ENCODE assay signal across 20 cellular contexts in genomic region chr6:150527100-150527499, GRCh38.
DNase-seq lines count a peak whose midpoint lies in the region; ATAC-seq and TF ChIP-seq lines count a peak whose summit lies in the region.
"Had no signal": no experiment of that assay in that cellular context is flagged by ENCODE, and none has a peak within 500 bp of the region (broad histone marks: within the 10 kb centered on the region; RNA-seq: fewer than 3 reads in every experiment).

No MANE protein-coding gene starts in this region.

- no peak overlapping the region for H3K4me3 Mint-ChIP-seq in MCF 10A (ENCODE audit: unreplicated experiment)
- H3K4me3 Mint-ChIP-seq in mesothelial cell of epicardium, result no peak overlapping the region

- POLR2A ChIA-PET in MCF 10A (lab: Yijun Ruan, JAX), result no interaction called here

- no peak for TF ChIP-seq POLR2A in breast epithelium (IDR thresholded peaks at IDR 0.05)

- H3K4me1 ChIP-seq in breast epithelium (no peaks in the 10 kb centered on the region), aorta (ENCODE audit: control insufficient read depth in 1 of 2, insufficient read depth in 2 of 2, low read length in 2 of 2) (peaks cover 0 to 2% of the 10 kb centered on the region in 2 donors)

- BruUV-seq in MCF 10A (replicated peaks; lab: Mats Ljungman, UMichigan), result no TSS peak

- TF ChIP-seq CTCF in MCF 10A (IDR thresholded peaks at IDR 0.05; ENCODE audit: unreplicated experiment) (no peak), breast epithelium (IDR thresholded peaks at IDR 0.05) (no peak), astrocyte of the spinal cord (IDR thresholded peaks at IDR 0.05; ENCODE audit: low read depth, low read length) (no peak), mesothelial cell of epicardium (IDR thresholded peaks at IDR 0.05; ENCODE audit: unreplicated experiment) (no peak)

- in situ Hi-C loops in astrocyte of the spinal cord (cut with HindIII; ENCODE audit: low sequenced_read_pairs), result no loop called here

- H3K4me3 ChIP-seq in breast epithelium (no peak overlapping the region), astrocyte of the spinal cord (ENCODE audit: low read depth, low read length) (no peak overlapping the region), aorta (ENCODE audit: low read length in 2 of 2) (no peak overlapping the region)
- H3K4me3 ChIP-seq: gastroesophageal sphincter had no signal

- H3K27ac Mint-ChIP-seq in MCF 10A (ENCODE audit: low read depth, unreplicated experiment) (no peak overlapping the region), mesothelial cell of epicardium (peak overlapping the region; percentile 64)
- H3K27ac Mint-ChIP-seq: IgD-negative memory B cell had no signal

- H3K9me3 Mint-ChIP-seq in MCF 10A (ENCODE audit: unreplicated experiment) (no peaks in the 10 kb centered on the region), mesothelial cell of epicardium (no peaks in the 10 kb centered on the region)

- intact Hi-C loops in MCF 10A (cut with micrococcal nuclease) (no loop called here), breast epithelium (cut with DNase I; ENCODE audit: low total_unique reads) (no loop called here), aorta (cut with DNase I) (no loop called here)

- 3 to 6% methylated on average over 6 of the region's 6 CpGs for WGBS in aorta, 2 donors

- DNase-seq in MCF 10A (ENCODE audit: unreplicated experiment) (peak; percentile 70), breast epithelium (ENCODE audit: low spot score in 2 of 2) (no peak), astrocyte of the spinal cord (ENCODE audit: low read depth, low spot score) (peak; percentile 26), mesothelial cell of epicardium (ENCODE audit: low spot score in 2 of 2, unreplicated experiment in 2 of 2) (no peak), aorta (peak in 1 of 2 donors; percentile 50), HT-29 (ENCODE audit: low spot score) (no peak), kidney tubule cell (ENCODE audit: low spot score) (no peak)
- DNase-seq in stimulated activated CD4-positive, alpha-beta T cell treated with anti-CD3 and anti-CD28 coated beads, Interleukin-12 subunit alpha, Interleukin-12 subunit beta, amount 100 ng/mL, for 4 hours, result no peak
- DNase-seq: activated CD4-positive, alpha-beta T cell treated with anti-CD3 and anti-CD28 coated beads, Interleukin-2, amount 50 U/mL, for 1 hour; activated CD8-positive, alpha-beta memory T cell treated with anti-CD3 and anti-CD28 coated beads, Interleukin-2, amount 50 U/mL, for 48 hours; activated gamma-delta T cell treated with Interleukin-2 at 50 U/mL for 16 hours; amygdala; left colon; NCI-H1930; nucleus accumbens; stimulated activated CD4-positive, alpha-beta T cell treated with anti-CD3 and anti-CD28 coated beads, Interleukin-4, amount 100 ng/mL, for 1 hour had no signal

- H3K4me1 Mint-ChIP-seq in MCF 10A (ENCODE audit: insufficient read depth, unreplicated experiment), result peaks cover 9% of the 10 kb centered on the region
- H3K4me1 Mint-ChIP-seq in mesothelial cell of epicardium, result peaks cover 46% of the 10 kb centered on the region

- H3K27ac ChIP-seq in breast epithelium (no peak overlapping the region), aorta (ENCODE audit: low read depth in 1 of 2, low read length in 2 of 2) (no peak overlapping the region)
- H3K27ac ChIP-seq: 22Rv1, C4-2B, gastroesophageal sphincter had no signal

- H3K36me3 ChIP-seq in breast epithelium (no peaks in the 10 kb centered on the region), aorta (ENCODE audit: control insufficient read depth in 1 of 2, insufficient read depth in 2 of 2, low read length in 1 of 2) (no peaks in the 10 kb centered on the region)
- H3K36me3 ChIP-seq: gastroesophageal sphincter had no signal

- H3K36me3 Mint-ChIP-seq in MCF 10A (ENCODE audit: insufficient read depth, unreplicated experiment) (no peaks in the 10 kb centered on the region), mesothelial cell of epicardium (no peaks in the 10 kb centered on the region)

- no peaks in the 10 kb centered on the region for H3K9me3 ChIP-seq in breast epithelium
- no peaks in the 10 kb centered on the region for H3K9me3 ChIP-seq in aorta (ENCODE audit: control insufficient read depth, low read length)
- H3K9me3 ChIP-seq: gastroesophageal sphincter had no signal

- CTCF ChIA-PET in MCF 10A (lab: Yijun Ruan, JAX), result no interaction called here

- H3K27me3 ChIP-seq in breast epithelium (no peaks in the 10 kb centered on the region), aorta (ENCODE audit: control insufficient read depth in 1 of 2, insufficient read depth in 2 of 2, low read length in 1 of 2) (no peaks in the 10 kb centered on the region)
- H3K27me3 ChIP-seq: gastroesophageal sphincter had no signal

- H3K27me3 Mint-ChIP-seq in MCF 10A (ENCODE audit: insufficient read depth, unreplicated experiment) (peaks cover 10% of the 10 kb centered on the region), mesothelial cell of epicardium (ENCODE audit: low read depth) (no peaks in the 10 kb centered on the region)
- H3K27me3 Mint-ChIP-seq: IgD-negative memory B cell had no signal

- ATAC-seq in aorta (ENCODE audit: low FRiP score), result peak; percentile 52
- ATAC-seq: gastroesophageal sphincter, left colon had no signal

Comparison
In these comparisons a context has a peak if more than half of its experiments do, and no peak if none do; other contexts are left out.
1. DNase-seq: peak in MCF 10A (single experiment) and astrocyte of the spinal cord (single experiment); none in breast epithelium (0 of 2), mesothelial cell of epicardium (0 of 2), HT-29 (single experiment), stimulated activated CD4-positive, alpha-beta T cell treated with anti-CD3 and anti-CD28 coated beads, Interleukin-12 subunit alpha, Interleukin-12 subunit beta, amount 100 ng/mL, for 4 hours (single experiment) and kidney tubule cell (single experiment).